Comparison of ENCODE assay signal across 11 cellular contexts in the genomic region with DNA sequence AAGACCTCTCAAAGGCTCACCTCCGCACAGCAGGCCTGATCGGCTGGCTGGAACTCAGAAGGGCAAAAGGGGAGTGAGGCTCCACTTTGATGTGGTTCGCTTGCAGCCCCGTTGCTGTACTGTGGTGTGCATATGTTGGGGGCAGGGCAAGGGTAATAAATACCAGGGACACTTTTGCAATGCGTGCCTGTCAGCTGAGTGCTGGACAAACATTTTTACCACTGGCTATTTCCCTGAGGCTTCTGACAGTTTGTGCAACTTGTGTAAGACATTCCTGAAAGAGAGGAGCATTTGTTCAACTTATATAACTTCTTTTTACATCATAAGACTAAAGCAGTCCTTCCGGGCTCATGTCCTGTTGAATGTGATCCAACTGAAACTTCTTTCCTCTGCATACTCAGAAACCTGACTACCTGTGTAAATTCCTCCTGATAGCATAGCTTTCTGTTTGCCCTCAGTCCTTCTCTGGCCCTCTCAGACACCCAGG.
DNase-seq lines count a peak whose midpoint lies in the region; ATAC-seq and TF ChIP-seq lines count a peak whose summit lies in the region.
"Had no signal": no experiment of that assay in that cellular context is flagged by ENCODE, and none has a peak within 500 bp of the region (broad histone marks: within the 10 kb centered on the region; RNA-seq: fewer than 3 reads in every experiment).

No MANE protein-coding gene starts in this region.

- H3K4me3 Mint-ChIP-seq in stimulated activated memory B cell treated with anti-CD40 and anti-IgM and Interleukin-4, amounts not matched to agents 10 μg/mL and 1 μg/mL and 100 μg/mL, for 72 hours = no peak overlapping the region

- POLR2A ChIA-PET in OCI-LY7 (lab: Charles Lee) = interaction anchor here (0.6 to 2.7 kb wide), 19 partner anchors 9 to 88 kb away, joined by 3 to 11 read pairs (median 4); no protein-coding TSS in a partner anchor

- H3K9me2 ChIP-seq in OCI-LY7 (ENCODE audit: insufficient read depth, low read length) = no peaks in the 10 kb centered on the region

- H3K4me3 ChIP-seq in OCI-LY7 (ENCODE audit: low read depth, low read length, poor library complexity, severe bottlenecking) (peak overlapping the region; percentile 38), epithelial cell of esophagus (ENCODE audit: low read length) (no peak overlapping the region)

- peak overlapping the region; percentile 98 for H2AFZ ChIP-seq in OCI-LY7 (ENCODE audit: low read length)

- no peaks in the 10 kb centered on the region for H3K9me3 Mint-ChIP-seq in stimulated activated memory B cell treated with anti-CD40 and anti-IgM and Interleukin-4, amounts not matched to agents 10 μg/mL and 1 μg/mL and 100 μg/mL, for 72 hours

- H3K79me2 ChIP-seq in OCI-LY7 (ENCODE audit: insufficient read depth, low read depth, low read length) = no peaks in the 10 kb centered on the region

- peaks cover 9% of the 10 kb centered on the region for H3K27me3 Mint-ChIP-seq in stimulated activated memory B cell treated with anti-CD40 and anti-IgM and Interleukin-4, amounts not matched to agents 10 μg/mL and 1 μg/mL and 100 μg/mL, for 72 hours

- BruUV-seq in OCI-LY7 (replicated peaks; lab: Mats Ljungman, UMichigan) = no TSS peak

- intact Hi-C loops in OCI-LY7 (cut with micrococcal nuclease; ENCODE audit: unreplicated experiment) = no loop called here

- no peaks in the 10 kb centered on the region for H3K36me3 ChIP-seq in OCI-LY7 (ENCODE audit: insufficient read depth, low read length)

- H3K27ac ChIP-seq in OCI-LY7 (ENCODE audit: low read depth, low read length, poor library complexity, severe bottlenecking) = peak overlapping the region; percentile 43

- ATAC-seq in stimulated activated memory B cell treated with anti-CD40 and anti-IgM and Interleukin-4, amounts not matched to agents 10 μg/mL and 1 μg/mL and 100 μg/mL, for 72 hours = no peak
- ATAC-seq: left ventricle myocardium superior had no signal

- H3K4me1 Mint-ChIP-seq in stimulated activated memory B cell treated with anti-CD40 and anti-IgM and Interleukin-4, amounts not matched to agents 10 μg/mL and 1 μg/mL and 100 μg/mL, for 72 hours = peaks cover 6% of the 10 kb centered on the region

- H3K27ac Mint-ChIP-seq in stimulated activated memory B cell treated with anti-CD40 and anti-IgM and Interleukin-4, amounts not matched to agents 10 μg/mL and 1 μg/mL and 100 μg/mL, for 72 hours = no peak overlapping the region

- no peaks in the 10 kb centered on the region for H3K9me3 ChIP-seq in OCI-LY7 (ENCODE audit: low read length)

- DNase-seq in DMS53 treated with DMSO at 0.1 percent for 48 hours (lab: John Stamatoyannopoulos, UW; ENCODE audit: unreplicated experiment) (peak; percentile 70), OCI-LY7 (ENCODE audit: low spot score) (peak; percentile 78), epithelial cell of esophagus (ENCODE audit: low read depth) (peak; percentile 49), non-pigmented ciliary epithelial cell (ENCODE audit: low read depth) (peak; percentile 27), NCI-H446 (lab: John Stamatoyannopoulos, UW) (no peak), OCI-M2 (lab: John Stamatoyannopoulos, UW; ENCODE audit: unreplicated experiment) (no peak)
- DNase-seq in activated CD8-positive, alpha-beta memory T cell treated with anti-CD3 and anti-CD28 coated beads, Interleukin-2, amount 50 U/mL, for 4 hours = no peak
- DNase-seq: activated naive CD4-positive, alpha-beta T cell treated with anti-CD3 and anti-CD28 coated beads, Interleukin-2, amount 50 U/mL, for 16 hours; left ventricle myocardium superior; NCI-H526 treated with DMSO at 0.1 percent for 48 hours had no signal

- H4K20me1 ChIP-seq in OCI-LY7 (ENCODE audit: insufficient read depth, low read length) = no peaks in the 10 kb centered on the region

- no peak for TF ChIP-seq CTCF in OCI-LY7 (conservative IDR thresholded peaks at IDR 0.05; ENCODE audit: low read length)
- TF ChIP-seq CTCF in epithelial cell of esophagus (IDR thresholded peaks at IDR 0.05; ENCODE audit: insufficient read depth, low read depth, low read length, missing control alignments) = no peak

- CTCF ChIA-PET in OCI-LY7 (lab: Charles Lee; ENCODE audit: unreplicated experiment) = interaction anchor here (0.8 kb wide), 2 partner anchors 30 to 154 kb away, joined by 3 to 4 read pairs; no protein-coding TSS in a partner anchor

- peaks cover 31% of the 10 kb centered on the region for H3K4me1 ChIP-seq in OCI-LY7 (ENCODE audit: insufficient read depth, low read length, poor library complexity, severe bottlenecking)

- no peaks in the 10 kb centered on the region for H3K36me3 Mint-ChIP-seq in stimulated activated memory B cell treated with anti-CD40 and anti-IgM and Interleukin-4, amounts not matched to agents 10 μg/mL and 1 μg/mL and 100 μg/mL, for 72 hours

- peak overlapping the region; percentile 68 for H3K4me2 ChIP-seq in OCI-LY7 (ENCODE audit: low read length)

Comparison
In these comparisons a context has a peak if more than half of its experiments do, and no peak if none do; other contexts are left out.
1. DNase-seq: peak in DMS53 treated with DMSO at 0.1 percent for 48 hours (single experiment), OCI-LY7 (single experiment), epithelial cell of esophagus (single experiment) and non-pigmented ciliary epithelial cell (single experiment); none in NCI-H446 (0 of 2), OCI-M2 (single experiment) and activated CD8-positive, alpha-beta memory T cell treated with anti-CD3 and anti-CD28 coated beads, Interleukin-2, amount 50 U/mL, for 4 hours (single experiment).